In the genomic region with DNA sequence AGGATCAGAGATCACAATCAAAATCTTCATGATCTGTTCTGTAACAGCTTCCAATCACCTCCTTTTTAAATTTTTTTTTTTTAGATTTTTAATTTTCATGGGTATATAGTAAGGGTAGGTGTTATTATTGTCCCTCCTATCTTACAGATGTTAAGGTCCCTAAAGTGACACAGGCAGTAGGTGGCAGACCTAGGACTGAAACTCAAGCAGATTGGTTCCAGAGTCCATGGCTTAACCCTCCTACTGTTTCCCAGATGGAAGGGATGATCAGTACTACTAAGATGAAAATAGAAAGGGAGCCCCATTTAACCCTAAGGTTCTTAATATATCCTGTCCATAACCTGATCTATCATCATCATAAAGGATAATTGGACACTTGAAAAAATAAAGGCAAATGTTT, we compare ENCODE assay signal across 26 cellular contexts.
"Had no signal": no experiment of that assay in that cellular context is flagged by ENCODE, and none has a peak within 500 bp of the region (broad histone marks: within the 10 kb centered on the region; RNA-seq: fewer than 3 reads in every experiment).

No MANE protein-coding gene starts in this region.

- ATAC-seq: activated naive CD4-positive, alpha-beta T cell treated with anti-CD3 and anti-CD28 coated beads, Interleukin-2, amount 50 U/mL, for 72 hours; activated naive CD8-positive, alpha-beta T cell treated with anti-CD3 and anti-CD28 coated beads, Interleukin-2, amount 50 U/mL, for 24 hours; activated T-cell treated with anti-CD3 and anti-CD28 coated beads, Interleukin-2, amount 50 U/mL, for 4 hours had no signal

- H3K27ac ChIP-seq: ascending aorta, PC-9, SK-N-MC had no signal

- H3K9me3 Mint-ChIP-seq: activated B cell treated with CpG ODN at 0.5 μM for 24 hours; activated CD4-positive, alpha-beta T cell treated with anti-CD3 and anti-CD28 coated beads, Interleukin-2, amount 10 ng/mL, durations not matched to agents 24 days and 14 days; activated naive CD4-positive, alpha-beta T cell treated with anti-CD3 and anti-CD28 coated beads, Interleukin-2, amount 50 U/mL, for 72 hours; activated naive CD8-positive, alpha-beta T cell treated with anti-CD3 and anti-CD28 coated beads, Interleukin-2, amount 50 U/mL, for 24 hours; activated T-cell treated with anti-CD3 and anti-CD28 coated beads, Interleukin-2, amount 50 U/mL, for 4 hours; brain; central memory CD8-positive, alpha-beta T cell had no signal

- DNase-seq: activated B cell treated with CpG ODN at 0.5 μM for 24 hours; activated CD4-positive, alpha-beta T cell treated with anti-CD3 and anti-CD28 coated beads for 1 hour; activated CD4-positive, alpha-beta T cell treated with anti-CD3 and anti-CD28 coated beads, Interleukin-2, amount 10 ng/mL, durations not matched to agents 24 days and 14 days; activated CD4-positive, alpha-beta T cell treated with anti-CD3 and anti-CD28 coated beads, Interleukin-2, amount 50 U/mL, for 48 hours; activated CD8-positive, alpha-beta memory T cell treated with anti-CD3 and anti-CD28 coated beads for 24 hours; activated effector memory CD4-positive, alpha-beta T cell treated with anti-CD3 and anti-CD28 coated beads, Interleukin-2, amount 50 U/mL, for 16 hours; activated naive CD4-positive, alpha-beta T cell treated with Interleukin-2 at 50 U/mL for 16 hours; activated naive CD8-positive, alpha-beta T cell treated with anti-CD3 and anti-CD28 coated beads, Interleukin-2, amount 50 U/mL, for 24 hours; activated T-cell treated with anti-CD3 and anti-CD28 coated beads, Interleukin-2, amount 50 U/mL, for 4 hours; amniotic stem cell; MM.1S; NCI-H1105; NCI-H1436 treated with DMSO at 0.1 percent for 48 hours; NCI-H187; NCI-H2081; NCI-H226; NCI-H526; NCI-H774; PC-9; SW 1271; T1000 had no signal

- H3K4me3 Mint-ChIP-seq: activated B cell treated with CpG ODN at 0.5 μM for 24 hours; activated CD4-positive, alpha-beta T cell treated with anti-CD3 and anti-CD28 coated beads, Interleukin-2, amount 10 ng/mL, durations not matched to agents 24 days and 14 days; activated naive CD8-positive, alpha-beta T cell treated with anti-CD3 and anti-CD28 coated beads, Interleukin-2, amount 50 U/mL, for 24 hours; activated T-cell treated with anti-CD3 and anti-CD28 coated beads, Interleukin-2, amount 50 U/mL, for 4 hours; brain; central memory CD8-positive, alpha-beta T cell had no signal

- H3K4me2 ChIP-seq: PC-9 had no signal

- H3K4me1 Mint-ChIP-seq: activated naive CD8-positive, alpha-beta T cell treated with anti-CD3 and anti-CD28 coated beads, Interleukin-2, amount 50 U/mL, for 24 hours had no signal

- H3K4me3 ChIP-seq: ascending aorta, PC-9, SK-N-MC had no signal

- H3K27me3 ChIP-seq: ascending aorta had no signal

- H2AFZ ChIP-seq: PC-9 had no signal

- H3K9me3 ChIP-seq: ascending aorta had no signal

- H3K27ac Mint-ChIP-seq: activated B cell treated with CpG ODN at 0.5 μM for 24 hours; activated CD4-positive, alpha-beta T cell treated with anti-CD3 and anti-CD28 coated beads, Interleukin-2, amount 10 ng/mL, durations not matched to agents 24 days and 14 days; activated naive CD4-positive, alpha-beta T cell treated with anti-CD3 and anti-CD28 coated beads, Interleukin-2, amount 50 U/mL, for 72 hours; activated naive CD8-positive, alpha-beta T cell treated with anti-CD3 and anti-CD28 coated beads, Interleukin-2, amount 50 U/mL, for 24 hours had no signal

- H3K27me3 Mint-ChIP-seq: activated B cell treated with CpG ODN at 0.5 μM for 24 hours; activated CD4-positive, alpha-beta T cell treated with anti-CD3 and anti-CD28 coated beads, Interleukin-2, amount 10 ng/mL, durations not matched to agents 24 days and 14 days; activated naive CD8-positive, alpha-beta T cell treated with anti-CD3 and anti-CD28 coated beads, Interleukin-2, amount 50 U/mL, for 24 hours; brain; central memory CD8-positive, alpha-beta T cell had no signal
